Comparison of ENCODE assay signal across 18 cellular contexts in the genomic region with DNA sequence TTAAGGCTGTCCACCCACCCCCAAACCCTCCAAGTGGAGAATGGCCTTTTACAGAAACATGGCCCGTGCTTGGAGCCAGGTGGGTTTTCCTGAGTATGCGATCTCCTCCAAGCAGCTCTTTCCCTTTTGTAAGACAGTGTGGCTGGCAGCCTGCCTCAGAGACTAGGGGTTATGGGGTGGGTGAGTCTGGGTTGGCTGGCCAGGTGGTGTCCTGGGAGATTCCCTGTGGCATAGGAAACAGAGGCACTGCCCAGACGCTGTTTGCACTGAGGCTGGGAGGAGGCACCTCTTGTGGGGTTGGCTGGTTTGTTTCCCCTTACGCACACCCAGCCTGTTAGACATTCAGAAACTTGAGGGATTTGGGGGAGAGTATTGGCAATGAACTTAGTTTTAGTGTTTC. TPM values are rescaled to one million over a fixed set of nuclear protein-coding genes. Genes with fewer than 3 reads are reported as not detected.
DNase-seq lines count a peak whose midpoint lies in the region; ATAC-seq and TF ChIP-seq lines count a peak whose summit lies in the region.
"Had no signal": no experiment of that assay in that cellular context is flagged by ENCODE, and none has a peak within 500 bp of the region (broad histone marks: within the 10 kb centered on the region; RNA-seq: fewer than 3 reads in every experiment).

No MANE protein-coding gene starts in this region.

- TF ChIP-seq POLR2A in heart left ventricle (IDR thresholded peaks at IDR 0.05) = no peak

- H3K27me3 ChIP-seq in heart left ventricle = no peaks in the 10 kb centered on the region
- H3K27me3 ChIP-seq: Peyer's patch had no signal

- no peaks in the 10 kb centered on the region for H3K9me3 ChIP-seq in mucosa of descending colon
- H3K9me3 ChIP-seq in heart left ventricle = no peaks in the 10 kb centered on the region
- H3K9me3 ChIP-seq: Peyer's patch, SK-N-SH had no signal

- H3K36me3 ChIP-seq in mucosa of descending colon (ENCODE audit: low read depth) = no peaks in the 10 kb centered on the region
- H3K36me3 ChIP-seq in heart left ventricle = peaks cover 0 to 72% (median 44%) of the 10 kb centered on the region in 9 donors

- TF ChIP-seq CTCF in mucosa of descending colon (IDR thresholded peaks at IDR 0.05) (no peak), heart left ventricle (IDR thresholded peaks at IDR 0.05) (no peak)

- H3K4me1 ChIP-seq in mucosa of descending colon (ENCODE audit: low read depth) (peaks cover 2% of the 10 kb centered on the region), heart left ventricle (peaks cover 0 to 22% (median 12%) of the 10 kb centered on the region in 12 donors)
- H3K4me1 ChIP-seq: Peyer's patch had no signal

- WGBS in heart left ventricle, 4 donors = 68 to 94% (median 83%) methylated on average over 4 of the region's 4 CpGs

- ATAC-seq in mucosa of descending colon (peak; percentile 73), GM21528 (IDR thresholded peaks at IDR 0.05; ENCODE audit: low FRiP score, unreplicated experiment) (no peak), heart left ventricle (no peak)

- no peak overlapping the region for H3K4me3 ChIP-seq in mucosa of descending colon
- no peak overlapping the region for H3K4me3 ChIP-seq in heart left ventricle
- H3K4me3 ChIP-seq: GM23248, Peyer's patch had no signal

- DNase-seq in HT-29 (ENCODE audit: low spot score) (peak; percentile 26), caudate nucleus (lab: John Stamatoyannopoulos, UW) (no peak), mucosa of descending colon (peak in 1 of 3 donors; percentile 49), substantia nigra (lab: John Stamatoyannopoulos, UW) (peak in 5 of 49 donors; percentile 15 to 38 (median 25)), Kasumi-1 (lab: John Stamatoyannopoulos, UW) (no peak), heart left ventricle (no peak)
- DNase-seq: CD4-positive, CD25-positive, alpha-beta regulatory T cell; GM23248; H7; IMR-90; KG1; MM.1S; NCI-H2029; NCI-H526 treated with DMSO at 0.1 percent for 48 hours; Peyer's patch; SIG-M5; SK-N-SH had no signal

- intact Hi-C loops in mucosa of descending colon (cut with DNase I, micrococcal nuclease) (no loop called here), heart left ventricle (cut with DNase I) (no loop called here)

- H3K27ac ChIP-seq in caudate nucleus (ENCODE audit: low read depth, low read length) = peak overlapping the region; percentile 45
- peak overlapping the region; percentile 23 for H3K27ac ChIP-seq in substantia nigra (ENCODE audit: low read depth, low read length, poor library complexity, severe bottlenecking)
- no peak overlapping the region for H3K27ac ChIP-seq in heart left ventricle
- H3K27ac ChIP-seq: GM23248, Peyer's patch had no signal

RNA-seq across cellular contexts. Expression of gene TTC7A, which starts 56.9 kb away (rescaled TPM):
- 21.2 and 23.5 TPM in 2 replicates for total RNA-seq in HT-29 (2014; rRNA removed; shearing (Covaris generic))
- total RNA-seq in mucosa of descending colon (10 to 100 TPM; 26.4 to 36.3 (median 34.5) TPM), heart left ventricle (10 to 100 TPM in 2 of 9 donors, 1 to 10 TPM in 7; 5.6 to 18.5 (median 8.1) TPM)
- polyA plus RNA-seq in heart left ventricle = 1 to 10 TPM; 7.2 TPM

Comparison
In these comparisons a context has a peak if more than half of its experiments do, and no peak if none do; other contexts are left out.
1. H3K27ac ChIP-seq: peak in caudate nucleus (single experiment) and substantia nigra (single experiment); none in heart left ventricle (0 of 12).